ENCODE assay signal across 1 cellular context in the genomic region with DNA sequence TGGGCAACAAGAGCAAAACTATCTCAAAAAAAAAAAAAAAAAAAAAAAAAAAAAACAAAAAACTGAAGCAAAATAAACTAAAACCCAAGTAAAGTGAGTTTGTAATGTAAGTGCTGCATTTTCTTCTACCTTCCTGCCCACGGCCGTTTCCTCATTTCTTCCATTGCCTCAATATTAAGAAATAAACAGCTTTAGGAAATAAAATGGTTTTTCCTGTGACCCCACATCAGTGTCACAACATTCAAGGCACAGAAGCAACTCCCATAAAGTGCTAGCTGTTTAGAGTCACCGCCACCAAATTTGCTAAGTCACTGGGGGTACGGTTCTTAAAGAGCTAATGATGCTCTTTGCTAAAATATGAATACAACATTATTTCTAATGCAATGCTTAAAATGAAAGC.
TF ChIP-seq lines count a peak whose summit lies in the region.

No MANE protein-coding gene starts in this region.

TF ChIP-seq in HepG2, 621 proteins besides CTCF, POLR2A, EP300 and RAD21:
- TF ChIP-seq ZBTB1 (CRISPR knock-in tag; IDR thresholded peaks at IDR 0.05; ENCODE audit: borderline replicate concordance) (no peak), ZNF33A (CRISPR knock-in tag; IDR thresholded peaks at IDR 0.05; ENCODE audit: borderline replicate concordance) (no peak), NFE2L2 (IDR thresholded peaks at IDR 0.05; ENCODE audit: low read length) (peak; percentile 32; the same call in 1 of the 2 replicates), HNRNPLL (IDR thresholded peaks at IDR 0.05; ENCODE audit: low read depth, low read length, poor library complexity, severe bottlenecking) (no peak), ZIK1 (CRISPR knock-in tag; IDR thresholded peaks at IDR 0.05; ENCODE audit: borderline replicate concordance, low read depth) (no peak), DPF2 (CRISPR knock-in tag; IDR thresholded peaks at IDR 0.05; ENCODE audit: borderline replicate concordance, low read depth) (no peak), RFXANK (CRISPR knock-in tag; IDR thresholded peaks at IDR 0.05) (no peak)
- TF ChIP-seq, protein P1, sequence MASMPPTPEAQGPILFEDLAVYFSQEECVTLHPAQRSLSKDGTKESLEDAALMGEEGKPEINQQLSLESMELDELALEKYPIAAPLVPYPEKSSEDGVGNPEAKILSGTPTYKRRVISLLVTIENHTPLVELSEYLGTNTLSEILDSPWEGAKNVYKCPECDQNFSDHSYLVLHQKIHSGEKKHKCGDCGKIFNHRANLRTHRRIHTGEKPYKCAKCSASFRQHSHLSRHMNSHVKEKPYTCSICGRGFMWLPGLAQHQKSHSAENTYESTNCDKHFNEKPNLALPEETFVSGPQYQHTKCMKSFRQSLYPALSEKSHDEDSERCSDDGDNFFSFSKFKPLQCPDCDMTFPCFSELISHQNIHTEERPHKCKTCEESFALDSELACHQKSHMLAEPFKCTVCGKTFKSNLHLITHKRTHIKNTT (CRISPR knock-in tag; IDR thresholded peaks at IDR 0.05) = no peak
